Comparison of ENCODE assay signal across 8 cellular contexts in the genomic region with DNA sequence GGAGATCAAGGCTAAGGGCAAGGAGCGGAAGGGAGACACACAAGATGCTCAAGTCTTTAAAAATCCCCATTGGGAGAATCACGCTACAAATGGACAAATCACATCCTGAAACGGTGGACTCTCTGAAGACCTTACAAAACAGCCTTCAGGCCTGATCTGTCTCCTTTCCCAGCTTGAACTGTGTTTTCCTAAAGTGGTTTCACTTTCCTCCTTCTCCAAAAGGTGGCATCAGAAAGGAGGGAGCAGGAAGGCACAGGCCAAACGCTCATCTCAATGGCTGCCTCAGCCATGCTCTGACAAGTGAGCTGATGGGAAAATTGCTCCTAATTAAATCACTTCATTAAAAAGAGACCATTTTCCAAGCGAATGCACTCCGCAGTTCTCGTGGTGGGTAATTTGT. TPM values are rescaled to one million over a fixed set of nuclear protein-coding genes. Genes with fewer than 3 reads are reported as not detected.
DNase-seq lines count a peak whose midpoint lies in the region; ATAC-seq, FAIRE-seq and TF ChIP-seq lines count a peak whose summit lies in the region.

No MANE protein-coding gene starts in this region.

- FAIRE-seq in islet of Langerhans (lab: Jason Lieb, UNC) (peak; percentile 93), frontal cortex (lab: Jason Lieb, UNC) (no peak)

- no peak overlapping the region for H3K4me3 ChIP-seq in AG09309 (ENCODE audit: control insufficient read depth, low read depth, low read length)

- ATAC-seq in GM18868 (IDR thresholded peaks at IDR 0.05; ENCODE audit: unreplicated experiment), result no peak

- in situ Hi-C loops in GM13977 (cut with MboI; ENCODE audit: low pct_unique_long_range_greater_than_20kb, low sequenced_read_pairs, unreplicated experiment), result no loop called here

- DNase-seq in AG09309 (ENCODE audit: low read depth), result peak; percentile 42
- peak; percentile 33 for DNase-seq in LoVo (ENCODE audit: low spot score)
- DNase-seq in SW480 (ENCODE audit: low spot score), result peak; percentile 43
- no peak for DNase-seq in GM13977 (ENCODE audit: low spot score)
- DNase-seq in frontal cortex (ENCODE audit: low spot score in 2 of 2), result no peak
- no peak for DNase-seq in GM19238 (ENCODE audit: insufficient read length, low spot score)

- peak; percentile 66 for TF ChIP-seq CTCF in AG09309 (IDR thresholded peaks at IDR 0.05; ENCODE audit: control insufficient read depth, insufficient read depth, low read depth, low read length, missing control alignments)
- TF ChIP-seq CTCF in GM13977 (IDR thresholded peaks at IDR 0.05; ENCODE audit: extremely low read depth, insufficient read depth, missing control alignments), result no peak

RNA-seq across cellular contexts. Expression of a gene that starts 47.7 kb away (rescaled TPM):
- 10.6 TPM for total RNA-seq in frontal cortex

Comparison
In these comparisons a context has a peak if more than half of its experiments do, and no peak if none do; other contexts are left out.
1. DNase-seq: peak in AG09309 (single experiment), LoVo (single experiment) and SW480 (single experiment); none in GM13977 (single experiment), frontal cortex (0 of 2) and GM19238 (single experiment).